Comparison of ENCODE assay signal across 18 cellular contexts in the genomic region with DNA sequence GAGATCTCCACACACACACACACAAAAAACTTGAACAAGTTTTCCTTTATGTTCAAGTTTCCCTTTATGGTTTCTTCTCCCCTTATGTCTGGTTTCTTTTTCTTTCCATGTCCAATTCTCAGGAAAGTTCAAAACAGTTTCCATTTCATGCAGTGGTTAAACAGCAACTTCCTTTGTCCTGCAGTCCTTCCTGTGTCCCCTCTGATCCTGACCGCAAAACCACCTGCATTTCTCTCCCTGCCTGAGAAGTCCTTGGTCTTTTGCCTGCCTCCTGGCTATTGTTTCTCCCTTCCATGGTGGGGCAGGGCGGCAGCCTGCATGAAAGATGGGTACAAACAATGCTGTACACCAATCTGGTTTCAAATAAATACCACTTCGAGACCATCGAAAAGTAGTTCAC.
"Had no signal": no experiment of that assay in that cellular context is flagged by ENCODE, and none has a peak within 500 bp of the region (broad histone marks: within the 10 kb centered on the region; RNA-seq: fewer than 3 reads in every experiment).

No MANE protein-coding gene starts in this region.

- H3K27ac ChIP-seq: left ventricle myocardium inferior, tibial artery had no signal

- H3K9me3 ChIP-seq: left ventricle myocardium inferior, mucosa of descending colon, tibial artery had no signal

- H3K36me3 ChIP-seq: left ventricle myocardium inferior, tibial artery had no signal

- DNase-seq: activated CD4-positive, alpha-beta T cell treated with anti-CD3 and anti-CD28 coated beads for 4 hours; activated CD8-positive, alpha-beta memory T cell treated with anti-CD3 and anti-CD28 coated beads, Interleukin-2, amount 50 U/mL, for 4 hours; activated CD8-positive, alpha-beta T cell treated with anti-CD3 and anti-CD28 coated beads, Interleukin-2, amount 10 ng/mL, durations not matched to agents 7 days and 5 days; activated gamma-delta T cell treated with Interleukin-2 at 50 U/mL for 16 hours; activated naive CD8-positive, alpha-beta T cell treated with anti-CD3 and anti-CD28 coated beads for 36 hours; cortex of kidney; effector CD4-positive, alpha-beta T cell; foreskin fibroblast; glutamatergic neuron; left ventricle myocardium inferior; mucosa of descending colon; naive thymus-derived CD8-positive, alpha-beta T cell; stimulated activated CD4-positive, alpha-beta T cell treated with anti-CD3 and anti-CD28 coated beads, Interleukin-2, amount 100 ng/mL, for 48 hours; tibial artery had no signal

- H3K4me3 Mint-ChIP-seq: activated CD8-positive, alpha-beta T cell treated with anti-CD3 and anti-CD28 coated beads, Interleukin-2, amount 10 ng/mL, durations not matched to agents 7 days and 5 days; activated naive CD8-positive, alpha-beta T cell treated with anti-CD3 and anti-CD28 coated beads for 36 hours; brain; central memory CD8-positive, alpha-beta T cell; stimulated activated memory B cell treated with anti-CD40 and anti-IgM and Interleukin-4, amounts not matched to agents 10 μg/mL and 1 μg/mL and 100 μg/mL, for 72 hours; WTC11 had no signal

- ATAC-seq: activated CD8-positive, alpha-beta T cell treated with anti-CD3 and anti-CD28 coated beads, Interleukin-2, amount 10 ng/mL, durations not matched to agents 7 days and 5 days; mucosa of descending colon; naive thymus-derived CD8-positive, alpha-beta T cell; stimulated activated memory B cell treated with anti-CD40 and anti-IgM and Interleukin-4, amounts not matched to agents 10 μg/mL and 1 μg/mL and 100 μg/mL, for 72 hours; WTC11 had no signal

- H3K27me3 Mint-ChIP-seq: activated naive CD8-positive, alpha-beta T cell treated with anti-CD3 and anti-CD28 coated beads for 36 hours; central memory CD8-positive, alpha-beta T cell; naive thymus-derived CD8-positive, alpha-beta T cell had no signal

- H3K4me1 ChIP-seq: tibial artery had no signal

- H3K4me3 ChIP-seq: left ventricle myocardium inferior, mucosa of descending colon, tibial artery had no signal

- H3K27me3 ChIP-seq: tibial artery had no signal

- H3K27ac Mint-ChIP-seq: activated CD8-positive, alpha-beta T cell treated with anti-CD3 and anti-CD28 coated beads, Interleukin-2, amount 10 ng/mL, durations not matched to agents 7 days and 5 days; activated naive CD8-positive, alpha-beta T cell treated with anti-CD3 and anti-CD28 coated beads for 36 hours; stimulated activated memory B cell treated with anti-CD40 and anti-IgM and Interleukin-4, amounts not matched to agents 10 μg/mL and 1 μg/mL and 100 μg/mL, for 72 hours; WTC11 had no signal

- H3K9me3 Mint-ChIP-seq: activated naive CD8-positive, alpha-beta T cell treated with anti-CD3 and anti-CD28 coated beads for 36 hours; central memory CD8-positive, alpha-beta T cell; stimulated activated memory B cell treated with anti-CD40 and anti-IgM and Interleukin-4, amounts not matched to agents 10 μg/mL and 1 μg/mL and 100 μg/mL, for 72 hours had no signal

- H3K36me3 Mint-ChIP-seq: activated naive CD8-positive, alpha-beta T cell treated with anti-CD3 and anti-CD28 coated beads for 36 hours; brain; naive thymus-derived CD8-positive, alpha-beta T cell; stimulated activated memory B cell treated with anti-CD40 and anti-IgM and Interleukin-4, amounts not matched to agents 10 μg/mL and 1 μg/mL and 100 μg/mL, for 72 hours had no signal
